ENCODE assay signal across 11 cellular contexts in the genomic region with DNA sequence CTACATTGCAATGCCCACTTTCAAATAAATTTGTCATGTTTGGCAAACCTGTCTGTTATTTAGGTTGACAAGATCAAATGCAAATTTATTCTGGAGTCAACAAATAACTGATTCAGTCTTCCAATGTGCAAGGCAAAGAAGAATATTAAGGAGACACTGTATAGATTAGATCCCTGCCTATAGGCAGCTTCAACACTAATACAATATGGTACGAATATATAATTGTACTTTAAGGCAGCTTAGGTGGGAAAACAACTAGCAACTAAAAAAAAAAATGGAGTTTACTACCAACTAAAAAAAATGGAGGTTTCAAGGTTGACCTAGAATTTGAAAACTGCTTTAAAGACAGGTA. TPM values are rescaled to one million over a fixed set of nuclear protein-coding genes. Genes with fewer than 3 reads are reported as not detected.
DNase-seq lines count a peak whose midpoint lies in the region; ATAC-seq and TF ChIP-seq lines count a peak whose summit lies in the region.
"Had no signal": no experiment of that assay in that cellular context is flagged by ENCODE, and none has a peak within 500 bp of the region (broad histone marks: within the 10 kb centered on the region; RNA-seq: fewer than 3 reads in every experiment).

No MANE protein-coding gene starts in this region.

- no peaks in the 10 kb centered on the region for H3K27me3 Mint-ChIP-seq in activated T-cell treated with anti-CD3 and anti-CD28 coated beads, Interleukin-2, amount 50 U/mL, for 4 hours (ENCODE audit: low read depth)
- H3K27me3 Mint-ChIP-seq in endothelial cell (ENCODE audit: unreplicated experiment) (peaks cover 8% of the 10 kb centered on the region), progenitor cell of endocrine pancreas (no peaks in the 10 kb centered on the region)

- no peak for ATAC-seq in activated T-cell treated with anti-CD3 and anti-CD28 coated beads, Interleukin-2, amount 50 U/mL, for 4 hours
- no peak for ATAC-seq in mucosa of descending colon

- peaks cover 8% of the 10 kb centered on the region for H3K4me1 ChIP-seq in mucosa of descending colon (ENCODE audit: low read depth)

- H3K4me1 Mint-ChIP-seq in activated T-cell treated with anti-CD3 and anti-CD28 coated beads, Interleukin-2, amount 50 U/mL, for 4 hours (ENCODE audit: low read depth) = peaks cover 18% of the 10 kb centered on the region
- H3K4me1 Mint-ChIP-seq in endothelial cell (ENCODE audit: unreplicated experiment) = peaks cover 25% of the 10 kb centered on the region
- H3K4me1 Mint-ChIP-seq in progenitor cell of endocrine pancreas (ENCODE audit: low read depth) = peaks cover 41% of the 10 kb centered on the region

- TF ChIP-seq CTCF in WERI-Rb-1 (IDR thresholded peaks at IDR 0.05; ENCODE audit: low read depth, low read length) (no peak), endothelial cell (IDR thresholded peaks at IDR 0.05; ENCODE audit: unreplicated experiment) (no peak), progenitor cell of endocrine pancreas (IDR thresholded peaks at IDR 0.05; ENCODE audit: unreplicated experiment) (no peak), mucosa of descending colon (IDR thresholded peaks at IDR 0.05) (no peak), GM13976 (IDR thresholded peaks at IDR 0.05; ENCODE audit: borderline replicate concordance, control extremely low read depth, extremely low read depth, insufficient read depth, missing control alignments) (no peak)

- no peaks in the 10 kb centered on the region for H3K27me3 ChIP-seq in WERI-Rb-1 (ENCODE audit: insufficient read depth, low read depth, severe bottlenecking)

- in situ Hi-C loops in GM13976 (cut with MboI; ENCODE audit: low sequenced_read_pairs, unreplicated experiment) = no loop called here
- in situ Hi-C loops in ACHN (cut with HindIII; ENCODE audit: low pct_ligation_motif_present, low pct_unique_long_range_greater_than_20kb, low sequenced_read_pairs) = no loop called here

- H3K36me3 ChIP-seq in WERI-Rb-1 = no peaks in the 10 kb centered on the region
- no peaks in the 10 kb centered on the region for H3K36me3 ChIP-seq in mucosa of descending colon (ENCODE audit: low read depth)
- H3K36me3 ChIP-seq: left ventricle myocardium inferior had no signal

- no peaks in the 10 kb centered on the region for H3K9me3 Mint-ChIP-seq in activated T-cell treated with anti-CD3 and anti-CD28 coated beads, Interleukin-2, amount 50 U/mL, for 4 hours
- H3K9me3 Mint-ChIP-seq in endothelial cell (ENCODE audit: unreplicated experiment) = no peaks in the 10 kb centered on the region
- H3K9me3 Mint-ChIP-seq in progenitor cell of endocrine pancreas (ENCODE audit: low read depth) = no peaks in the 10 kb centered on the region

- H3K9me3 ChIP-seq in WERI-Rb-1 (ENCODE audit: severe bottlenecking) (no peaks in the 10 kb centered on the region), mucosa of descending colon (no peaks in the 10 kb centered on the region)
- H3K9me3 ChIP-seq: left ventricle myocardium inferior had no signal

- intact Hi-C loops in mucosa of descending colon (cut with DNase I, micrococcal nuclease) = no loop called here

- DNase-seq in activated T-cell treated with anti-CD3 and anti-CD28 coated beads, Interleukin-2, amount 50 U/mL, for 4 hours = no peak
- no peak for DNase-seq in activated T-cell treated with anti-CD3 and anti-CD28 coated beads, Interleukin-2, amount 50 U/mL, for 1 hour
- DNase-seq in WERI-Rb-1 (no peak), endothelial cell (ENCODE audit: low spot score) (no peak), progenitor cell of endocrine pancreas (ENCODE audit: low spot score, unreplicated experiment) (no peak), mucosa of descending colon (no peak), GM13976 (ENCODE audit: low spot score) (no peak), ACHN (no peak)
- DNase-seq: NCI-H1105 treated with DMSO at 0.1 percent for 48 hours, NCI-H345 had no signal

- peak overlapping the region; percentile 99 for H3K27ac ChIP-seq in WERI-Rb-1

- H3K27ac Mint-ChIP-seq in endothelial cell (ENCODE audit: unreplicated experiment) (no peak overlapping the region), progenitor cell of endocrine pancreas (peak overlapping the region; percentile 98)

- H3K4me3 ChIP-seq in WERI-Rb-1 (ENCODE audit: low read depth, low read length) (peak overlapping the region; percentile 77; the same call in 1 of the 2 replicates), mucosa of descending colon (no peak overlapping the region)

- H3K36me3 Mint-ChIP-seq in activated T-cell treated with anti-CD3 and anti-CD28 coated beads, Interleukin-2, amount 50 U/mL, for 4 hours (ENCODE audit: insufficient read depth) = no peaks in the 10 kb centered on the region
- H3K36me3 Mint-ChIP-seq in endothelial cell (ENCODE audit: low read depth, unreplicated experiment) (peaks cover 5% of the 10 kb centered on the region), progenitor cell of endocrine pancreas (ENCODE audit: insufficient read depth) (peaks cover 3% of the 10 kb centered on the region)

- H3K4me3 Mint-ChIP-seq in activated T-cell treated with anti-CD3 and anti-CD28 coated beads, Interleukin-2, amount 50 U/mL, for 4 hours = peak overlapping the region; percentile 83
- H3K4me3 Mint-ChIP-seq in endothelial cell (ENCODE audit: unreplicated experiment) (peak overlapping the region; percentile 93), progenitor cell of endocrine pancreas (ENCODE audit: low read depth) (peak overlapping the region; percentile 89)

RNA-seq across cellular contexts. Expression of a gene that starts 1.7 kb away (rescaled TPM):
- 10 to 100 TPM; 49.6 to 58.7 (median 53.8) TPM for total RNA-seq in activated T-cell treated with anti-CD3 and anti-CD28 coated beads, Interleukin-2, amount 50 U/mL, for 4 hours
- 33.6 TPM for total RNA-seq in endothelial cell (ENCODE audit: unreplicated experiment)
- 103 and 105 TPM in 2 replicates for total RNA-seq in progenitor cell of endocrine pancreas
- 10 to 100 TPM; 27.9 to 79.1 (median 29.8) TPM for total RNA-seq in mucosa of descending colon

RNA-seq across cellular contexts. Expression of a gene that starts 24.1 kb away (rescaled TPM):
- 10 to 100 TPM; 31.2 to 32.0 (median 31.4) TPM for total RNA-seq in activated T-cell treated with anti-CD3 and anti-CD28 coated beads, Interleukin-2, amount 50 U/mL, for 4 hours
- total RNA-seq in endothelial cell (ENCODE audit: unreplicated experiment) (34.2 TPM), progenitor cell of endocrine pancreas (25.3 and 25.8 TPM in 2 replicates), mucosa of descending colon (10 to 100 TPM; 25.3 to 28.7 (median 27.5) TPM)

RNA-seq across cellular contexts. Expression of a gene that starts 24.2 kb away (rescaled TPM):
- total RNA-seq in activated T-cell treated with anti-CD3 and anti-CD28 coated beads, Interleukin-2, amount 50 U/mL, for 4 hours = 10 to 100 TPM; 11.9 to 14.4 (median 13.4) TPM
- total RNA-seq in endothelial cell (ENCODE audit: unreplicated experiment) (59.0 TPM), progenitor cell of endocrine pancreas (118 and 123 TPM in 2 replicates), mucosa of descending colon (10 to 100 TPM; 30.9 to 60.5 (median 49.1) TPM)

RNA-seq across cellular contexts. Expression of a gene that starts 25.3 kb away (rescaled TPM):
- total RNA-seq in activated T-cell treated with anti-CD3 and anti-CD28 coated beads, Interleukin-2, amount 50 U/mL, for 4 hours = 1 to 10 TPM in 2 of 3 donors, under 1 TPM in 1; 0.95 to 1.7 (median 1.6) TPM
- total RNA-seq in endothelial cell (ENCODE audit: unreplicated experiment) (0.62 TPM), progenitor cell of endocrine pancreas (1.6 and 1.8 TPM in 2 replicates), mucosa of descending colon (1 to 10 TPM; 1.5 to 2.4 (median 2.3) TPM)

RNA-seq across cellular contexts. Expression of a gene that starts 25.4 kb away (rescaled TPM):
- 10 to 100 TPM; 19.2 to 26.0 (median 22.4) TPM for total RNA-seq in activated T-cell treated with anti-CD3 and anti-CD28 coated beads, Interleukin-2, amount 50 U/mL, for 4 hours
- total RNA-seq in endothelial cell (ENCODE audit: unreplicated experiment) = 24.8 TPM
- total RNA-seq in progenitor cell of endocrine pancreas = 30.3 and 33.4 TPM in 2 replicates
- total RNA-seq in mucosa of descending colon = 10 to 100 TPM; 16.6 to 25.2 (median 23.1) TPM
